In genomic region chr17:74682028-74682427, GRCh38 we compare ENCODE assay signal across 20 cellular contexts. TPM values are rescaled to one million over a fixed set of nuclear protein-coding genes. Genes with fewer than 3 reads are reported as not detected.
"Had no signal": no experiment of that assay in that cellular context is flagged by ENCODE, and none has a peak within 500 bp of the region (broad histone marks: within the 10 kb centered on the region; RNA-seq: fewer than 3 reads in every experiment).

No MANE protein-coding gene starts in this region.

- H3K9me3 Mint-ChIP-seq: activated CD4-positive, alpha-beta T cell treated with anti-CD3 and anti-CD28 coated beads, Interleukin-2, amount 10 ng/mL, durations not matched to agents 7 days and 5 days; activated naive CD4-positive, alpha-beta T cell treated with anti-CD3 and anti-CD28 coated beads, Interleukin-2, amount 50 U/mL, for 24 hours; memory B cell; natural killer cell had no signal

- DNase-seq: activated CD4-positive, alpha-beta T cell treated with anti-CD3 and anti-CD28 coated beads, Interleukin-2, amount 10 ng/mL, durations not matched to agents 7 days and 5 days; activated CD8-positive, alpha-beta memory T cell treated with anti-CD3 and anti-CD28 coated beads, Interleukin-2, amount 50 U/mL, for 4 hours; activated effector memory CD4-positive, alpha-beta T cell treated with Interleukin-2 at 50 U/mL for 16 hours; activated T-cell treated with anti-CD3 and anti-CD28 coated beads, Interleukin-2, amount 50 U/mL, for 48 hours; adrenal gland; effector CD8-positive, alpha-beta T cell; gastrocnemius medialis; heart left ventricle; kidney glomerular epithelial cell; left ventricle myocardium superior; natural killer cell; stimulated activated CD4-positive, alpha-beta T cell treated with anti-CD3 and anti-CD28 coated beads, Interleukin-12 subunit alpha, Interleukin-12 subunit beta, amount 100 ng/mL, for 4 hours; stimulated activated CD4-positive, alpha-beta T cell treated with anti-CD3 and anti-CD28 coated beads, Interleukin-1b, Interleukin-23, amount 100 ng/mL, for 48 hours; stimulated activated CD8-positive, alpha-beta memory T cell treated with anti-CD3 and anti-CD28 coated beads, Interleukin-4, amount 100 ng/mL, for 48 hours; stimulated activated naive CD8-positive, alpha-beta T cell treated with anti-CD3 and anti-CD28 coated beads, Interleukin-15, Interleukin-2, amounts not matched to agents 100 U/mL and 50 U/mL, for 24 hours had no signal

- H3K27ac Mint-ChIP-seq: activated CD4-positive, alpha-beta T cell treated with anti-CD3 and anti-CD28 coated beads, Interleukin-2, amount 10 ng/mL, durations not matched to agents 7 days and 5 days; activated naive CD4-positive, alpha-beta T cell treated with anti-CD3 and anti-CD28 coated beads, Interleukin-2, amount 50 U/mL, for 24 hours; memory B cell; natural killer cell had no signal

- H3K36me3 Mint-ChIP-seq: activated naive CD4-positive, alpha-beta T cell treated with anti-CD3 and anti-CD28 coated beads, Interleukin-2, amount 50 U/mL, for 24 hours; memory B cell; natural killer cell had no signal

- ATAC-seq: activated CD4-positive, CD25-positive, alpha-beta regulatory T cell treated with anti-CD3 and anti-CD28 coated beads, Interleukin-2, amount 50 U/mL, for 24 hours; esophagus mucosa; gastrocnemius medialis; left ventricle myocardium superior; natural killer cell; stimulated activated naive CD8-positive, alpha-beta T cell treated with anti-CD3 and anti-CD28 coated beads, Interleukin-15, Interleukin-2, amounts not matched to agents 100 U/mL and 50 U/mL, for 24 hours had no signal

- H3K4me3 Mint-ChIP-seq: activated CD4-positive, alpha-beta T cell treated with anti-CD3 and anti-CD28 coated beads, Interleukin-2, amount 10 ng/mL, durations not matched to agents 7 days and 5 days; activated naive CD4-positive, alpha-beta T cell treated with anti-CD3 and anti-CD28 coated beads, Interleukin-2, amount 50 U/mL, for 24 hours; memory B cell; natural killer cell had no signal

RNA-seq across cellular contexts. Expression of gene CD300LF, which starts 30.7 kb away (rescaled TPM):
- total RNA-seq: activated CD4-positive, alpha-beta T cell treated with anti-CD3 and anti-CD28 coated beads, Interleukin-2, amount 10 ng/mL, durations not matched to agents 7 days and 5 days; bronchial epithelial cell; gastrocnemius medialis; left ventricle myocardium superior had no signal

RNA-seq across cellular contexts. Expression of gene CD300E, which starts 58.5 kb away (rescaled TPM):
- total RNA-seq: activated CD4-positive, alpha-beta T cell treated with anti-CD3 and anti-CD28 coated beads, Interleukin-2, amount 10 ng/mL, durations not matched to agents 7 days and 5 days; bronchial epithelial cell had no signal
